ENCODE assay signal across 9 cellular contexts in the genomic region with DNA sequence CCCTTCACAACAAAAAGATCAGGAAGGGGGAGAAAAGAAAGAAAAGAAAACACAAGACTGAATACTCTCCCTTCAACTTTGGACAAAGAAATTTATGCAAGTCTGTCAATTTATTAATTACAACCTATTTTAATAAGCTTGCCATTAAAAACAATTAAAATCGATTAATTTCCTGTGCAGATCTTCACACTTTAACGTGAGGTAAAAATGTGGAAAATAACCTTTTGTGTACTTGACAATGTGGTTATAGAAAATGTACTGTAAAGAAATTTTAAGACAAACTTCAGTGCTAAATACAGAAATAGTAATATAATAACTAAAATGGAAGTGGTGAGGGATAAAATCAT. TPM values are rescaled to one million over a fixed set of nuclear protein-coding genes. Genes with fewer than 3 reads are reported as not detected.
DNase-seq lines count a peak whose midpoint lies in the region; ATAC-seq, FAIRE-seq and TF ChIP-seq lines count a peak whose summit lies in the region.
"Had no signal": no experiment of that assay in that cellular context is flagged by ENCODE, and none has a peak within 500 bp of the region (broad histone marks: within the 10 kb centered on the region; RNA-seq: fewer than 3 reads in every experiment).

No MANE protein-coding gene starts in this region.

- peak; percentile 81 for FAIRE-seq in islet of Langerhans (lab: Jason Lieb, UNC)

- POLR2A ChIA-PET in activated CD8-positive, alpha-beta T cell treated with anti-CD3 and anti-CD28 coated beads for 36 hours (lab: Charles Lee), result interaction anchor here (1.2 to 2.2 kb wide), 2 partner anchors 15 to 59 kb away, joined by 4 to 10 read pairs; a partner anchor contains a TSS

- H3K4me1 Mint-ChIP-seq in activated naive CD4-positive, alpha-beta T cell treated with anti-CD3 and anti-CD28 coated beads, Interleukin-2, amount 50 U/mL, for 24 hours, result peaks cover 20% of the 10 kb centered on the region
- peaks cover 16% of the 10 kb centered on the region for H3K4me1 Mint-ChIP-seq in activated CD8-positive, alpha-beta T cell treated with anti-CD3 and anti-CD28 coated beads for 36 hours (ENCODE audit: low read depth)

- H3K9me3 Mint-ChIP-seq in activated naive CD4-positive, alpha-beta T cell treated with anti-CD3 and anti-CD28 coated beads, Interleukin-2, amount 50 U/mL, for 24 hours, result no peaks in the 10 kb centered on the region
- H3K9me3 Mint-ChIP-seq in activated CD8-positive, alpha-beta T cell treated with anti-CD3 and anti-CD28 coated beads for 36 hours, result no peaks in the 10 kb centered on the region

- H3K9me3 ChIP-seq in thoracic aorta, result no peaks in the 10 kb centered on the region

- H3K36me3 ChIP-seq in thoracic aorta, result no peaks in the 10 kb centered on the region

- ATAC-seq in activated CD8-positive, alpha-beta T cell treated with anti-CD3 and anti-CD28 coated beads for 36 hours, result no peak
- ATAC-seq in thoracic aorta (ENCODE audit: insufficient number of reproducible peaks, low FRiP score, low read depth) (no peak), GM19324 (IDR thresholded peaks at IDR 0.05; ENCODE audit: low FRiP score, unreplicated experiment) (no peak), HG03521 (IDR thresholded peaks at IDR 0.05; ENCODE audit: unreplicated experiment) (no peak), HG02885 (IDR thresholded peaks at IDR 0.05; ENCODE audit: poor library complexity, unreplicated experiment) (no peak)

- peak; percentile 62 for TF ChIP-seq CTCF in activated CD8-positive, alpha-beta T cell treated with anti-CD3 and anti-CD28 coated beads for 36 hours (IDR thresholded peaks at IDR 0.05)
- TF ChIP-seq CTCF in thoracic aorta (IDR thresholded peaks at IDR 0.05), result no peak

- CTCF ChIA-PET in activated CD8-positive, alpha-beta T cell treated with anti-CD3 and anti-CD28 coated beads for 36 hours (lab: Charles Lee), result interaction anchor here (0.6 to 6.1 kb wide), 36 partner anchors 9 to 493 kb away, joined by 3 to 69 read pairs (median 4); a partner anchor contains a TSS

- H3K27me3 ChIP-seq in thoracic aorta (replicated peaks; ENCODE audit: insufficient read depth), result no peaks in the 10 kb centered on the region

- peak overlapping the region; percentile 38 for H3K27ac Mint-ChIP-seq in activated naive CD4-positive, alpha-beta T cell treated with anti-CD3 and anti-CD28 coated beads, Interleukin-2, amount 50 U/mL, for 24 hours
- peak overlapping the region; percentile 44 for H3K27ac Mint-ChIP-seq in activated CD8-positive, alpha-beta T cell treated with anti-CD3 and anti-CD28 coated beads for 36 hours

- H3K27ac ChIP-seq in thoracic aorta, result no peak overlapping the region

- H3K36me3 Mint-ChIP-seq in activated naive CD4-positive, alpha-beta T cell treated with anti-CD3 and anti-CD28 coated beads, Interleukin-2, amount 50 U/mL, for 24 hours, result no peaks in the 10 kb centered on the region
- peaks cover 12% of the 10 kb centered on the region for H3K36me3 Mint-ChIP-seq in activated CD8-positive, alpha-beta T cell treated with anti-CD3 and anti-CD28 coated beads for 36 hours (ENCODE audit: low read depth)

- DNase-seq in activated naive CD4-positive, alpha-beta T cell treated with Interleukin-2 at 50 U/mL for 16 hours, result no peak
- no peak for DNase-seq in activated CD8-positive, alpha-beta T cell treated with anti-CD3 and anti-CD28 coated beads for 36 hours
- no peak for DNase-seq in thoracic aorta (ENCODE audit: low spot score)
- DNase-seq: amniotic stem cell had no signal

- peaks cover 0 to 15% of the 10 kb centered on the region in 2 donors for H3K4me1 ChIP-seq in thoracic aorta (ENCODE audit: control insufficient read depth in 1 of 2, low read depth in 2 of 2)

- H3K27me3 Mint-ChIP-seq in activated naive CD4-positive, alpha-beta T cell treated with anti-CD3 and anti-CD28 coated beads, Interleukin-2, amount 50 U/mL, for 24 hours, result no peaks in the 10 kb centered on the region
- no peaks in the 10 kb centered on the region for H3K27me3 Mint-ChIP-seq in activated CD8-positive, alpha-beta T cell treated with anti-CD3 and anti-CD28 coated beads for 36 hours

- intact Hi-C loops in activated CD8-positive, alpha-beta T cell treated with anti-CD3 and anti-CD28 coated beads for 36 hours (cut with micrococcal nuclease), result loop anchor here (2.0 kb wide), 1 partner anchor 486 kb away; no protein-coding TSS in a partner anchor

- H3K4me3 Mint-ChIP-seq in activated naive CD4-positive, alpha-beta T cell treated with anti-CD3 and anti-CD28 coated beads, Interleukin-2, amount 50 U/mL, for 24 hours, result peak overlapping the region; percentile 94
- peak overlapping the region; percentile 97 for H3K4me3 Mint-ChIP-seq in activated CD8-positive, alpha-beta T cell treated with anti-CD3 and anti-CD28 coated beads for 36 hours

- H3K4me3 ChIP-seq in thoracic aorta, result peak overlapping the region; percentile 93

RNA-seq across cellular contexts. Expression of a gene that starts 2.7 kb away (rescaled TPM):
- total RNA-seq in activated CD8-positive, alpha-beta T cell treated with anti-CD3 and anti-CD28 coated beads for 36 hours, result 10 to 100 TPM; 59.1 to 60.8 TPM
- total RNA-seq in thoracic aorta, result 1 to 10 TPM; 8.1 to 9.6 TPM

RNA-seq across cellular contexts. Expression of a gene that starts 59.1 kb away (rescaled TPM):
- 10 to 100 TPM; 37.3 to 42.8 TPM for total RNA-seq in activated CD8-positive, alpha-beta T cell treated with anti-CD3 and anti-CD28 coated beads for 36 hours
- total RNA-seq in thoracic aorta, result 10 to 100 TPM; 33.1 to 45.9 TPM

Comparison
In these comparisons a context has a peak if more than half of its experiments do, and no peak if none do; other contexts are left out.
1. RNA of a gene that starts 2.7 kb away (total RNA-seq): 59.1 to 60.8 TPM in activated CD8-positive, alpha-beta T cell treated with anti-CD3 and anti-CD28 coated beads for 36 hours; 8.1 to 9.6 TPM in thoracic aorta; every median in the first group is over 4 times any median in the second.